20 cellular contexts compared by ENCODE assay signal in the genomic region with DNA sequence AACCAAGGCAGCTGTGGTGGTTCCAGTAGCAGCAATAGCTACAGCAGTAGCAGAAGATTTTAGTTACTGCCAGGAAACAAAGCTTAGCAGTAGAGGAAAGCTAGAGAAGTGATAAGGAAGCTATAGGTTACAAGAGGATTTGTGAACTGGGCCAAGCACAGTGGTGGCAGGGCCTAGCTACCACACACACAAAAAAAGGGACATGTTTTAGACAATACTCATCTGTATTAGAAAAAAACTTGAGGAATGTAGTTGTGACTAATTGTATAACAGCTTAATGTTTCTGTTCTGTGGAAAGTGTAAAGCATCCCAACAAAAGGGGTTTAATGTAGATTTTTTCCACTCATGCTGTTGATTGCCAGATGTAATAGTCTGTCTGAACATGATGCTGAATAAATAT. TPM values are rescaled to one million over a fixed set of nuclear protein-coding genes. Genes with fewer than 3 reads are reported as not detected.
DNase-seq lines count a peak whose midpoint lies in the region; FAIRE-seq and TF ChIP-seq lines count a peak whose summit lies in the region.
"Had no signal": no experiment of that assay in that cellular context is flagged by ENCODE, and none has a peak within 500 bp of the region (broad histone marks: within the 10 kb centered on the region; RNA-seq: fewer than 3 reads in every experiment).

No MANE protein-coding gene starts in this region.

- H4K20me1 ChIP-seq in astrocyte (ENCODE audit: insufficient read depth, low read length), result no peaks in the 10 kb centered on the region

- H3K27ac ChIP-seq in astrocyte (ENCODE audit: low read depth, low read length) (no peak overlapping the region), spleen (no peak overlapping the region)
- H3K27ac ChIP-seq: C4-2B had no signal

- H3K4me3 Mint-ChIP-seq in HFFc6 (no peak overlapping the region), astrocyte (ENCODE audit: unreplicated experiment) (no peak overlapping the region)
- H3K4me3 Mint-ChIP-seq in activated T-helper 2 cell treated with anti-CD3 and anti-CD28 coated beads, Interferon-gamma antibody, Interleukin-2, Interleukin-4, amounts not matched to agents 10 μg/mL and 5 μg/mL and 100 μg/mL, durations not matched to agents 14 hours and 24 hours and 36 hours (ENCODE audit: low read depth), result no peak overlapping the region
- H3K4me3 Mint-ChIP-seq: CD4-positive, alpha-beta memory T cell; H9; IgD-negative memory B cell had no signal

- no peak overlapping the region for H2AFZ ChIP-seq in astrocyte (ENCODE audit: low read depth, low read length)

- TF ChIP-seq POLR2A in spleen (IDR thresholded peaks at IDR 0.05), result no peak

- H3K4me1 ChIP-seq in astrocyte (ENCODE audit: insufficient read depth, low read length), result peaks cover 3% of the 10 kb centered on the region
- no peaks in the 10 kb centered on the region for H3K4me1 ChIP-seq in spleen
- H3K4me1 ChIP-seq: BE2C, Caco-2 had no signal

- H3K9me3 Mint-ChIP-seq in HFFc6 (no peaks in the 10 kb centered on the region), astrocyte (ENCODE audit: unreplicated experiment) (no peaks in the 10 kb centered on the region)
- H3K9me3 Mint-ChIP-seq in activated T-helper 2 cell treated with anti-CD3 and anti-CD28 coated beads, Interferon-gamma antibody, Interleukin-2, Interleukin-4, amounts not matched to agents 10 μg/mL and 5 μg/mL and 100 μg/mL, durations not matched to agents 14 hours and 24 hours and 36 hours, result peaks cover 2% of the 10 kb centered on the region

- H3K27ac Mint-ChIP-seq in HFFc6, result peak overlapping the region; percentile 62
- H3K27ac Mint-ChIP-seq in astrocyte (ENCODE audit: unreplicated experiment), result no peak overlapping the region
- H3K27ac Mint-ChIP-seq in activated T-helper 2 cell treated with anti-CD3 and anti-CD28 coated beads, Interferon-gamma antibody, Interleukin-2, Interleukin-4, amounts not matched to agents 10 μg/mL and 5 μg/mL and 100 μg/mL, durations not matched to agents 14 hours and 24 hours and 36 hours, result no peak overlapping the region
- H3K27ac Mint-ChIP-seq: H9, IgD-negative memory B cell had no signal

- no peak for TF ChIP-seq CTCF in HFFc6 (IDR thresholded peaks at IDR 0.05)
- TF ChIP-seq CTCF in astrocyte (IDR thresholded peaks at IDR 0.05; ENCODE audit: insufficient read depth, low read depth, low read length), result no peak
- TF ChIP-seq CTCF in spleen (IDR thresholded peaks at IDR 0.05 in 8 of 11, conservative IDR thresholded peaks at IDR 0.05 in 3 of 11), result no peak

- no peak overlapping the region for H3K4me2 ChIP-seq in astrocyte (ENCODE audit: low read length)

- H3K27me3 Mint-ChIP-seq in HFFc6 (ENCODE audit: insufficient read depth), result no peaks in the 10 kb centered on the region
- H3K27me3 Mint-ChIP-seq in astrocyte (ENCODE audit: low read depth, unreplicated experiment), result no peaks in the 10 kb centered on the region
- H3K27me3 Mint-ChIP-seq in activated T-helper 2 cell treated with anti-CD3 and anti-CD28 coated beads, Interferon-gamma antibody, Interleukin-2, Interleukin-4, amounts not matched to agents 10 μg/mL and 5 μg/mL and 100 μg/mL, durations not matched to agents 14 hours and 24 hours and 36 hours (ENCODE audit: low read depth), result peaks cover 5% of the 10 kb centered on the region
- H3K27me3 Mint-ChIP-seq: IgD-negative memory B cell had no signal

- no peak overlapping the region for H3K9ac ChIP-seq in astrocyte (ENCODE audit: low read length)

- DNase-seq in EH (ENCODE audit: low read depth) (peak; percentile 66), HFFc6 (peak; percentile 26), astrocyte (ENCODE audit: low read depth) (peak; percentile 25), myocyte (ENCODE audit: low read depth) (peak; percentile 18), spleen (no peak)
- DNase-seq in stimulated activated naive CD4-positive, alpha-beta T cell treated with Interleukin-2 at 50 U/mL for 16 hours (lab: John Stamatoyannopoulos, UW), result no peak
- DNase-seq in activated T-helper 2 cell treated with anti-CD3 and anti-CD28 coated beads, Interferon-gamma antibody, Interleukin-2, Interleukin-4, amounts not matched to agents 10 μg/mL and 5 μg/mL and 100 μg/mL, durations not matched to agents 14 hours and 24 hours and 36 hours (ENCODE audit: low spot score), result no peak
- no peak for DNase-seq in activated CD4-positive, alpha-beta T cell treated with anti-CD3 and anti-CD28 coated beads for 1 hour
- DNase-seq: ACHN; BE2C; Caco-2; CD4-positive, alpha-beta memory T cell; DND-41; GOT3; H9; KG1 had no signal

- intact Hi-C loops in spleen (cut with DNase I; ENCODE audit: low total_unique reads), result no loop called here
- intact Hi-C loops in activated T-helper 2 cell treated with anti-CD3 and anti-CD28 coated beads, Interferon-gamma antibody, Interleukin-2, Interleukin-4, amounts not matched to agents 10 μg/mL and 5 μg/mL and 100 μg/mL, durations not matched to agents 14 hours and 24 hours and 36 hours (cut with micrococcal nuclease), result no loop called here

- H3K9me3 ChIP-seq in astrocyte (ENCODE audit: insufficient read depth, low read depth, low read length), result no peaks in the 10 kb centered on the region
- H3K9me3 ChIP-seq in spleen, result peaks cover 0 to 20% (median 7%) of the 10 kb centered on the region in 8 donors
- H3K9me3 ChIP-seq: BE2C, Caco-2 had no signal

- H3K27me3 ChIP-seq in astrocyte (ENCODE audit: insufficient read depth, low read length) (no peaks in the 10 kb centered on the region), spleen (replicated peaks in 1 of 7) (no peaks in the 10 kb centered on the region)
- H3K27me3 ChIP-seq: BE2C had no signal

- H3K36me3 Mint-ChIP-seq in HFFc6 (ENCODE audit: low read depth) (peaks cover 2% of the 10 kb centered on the region; the same call in 1 of the 2 replicates), astrocyte (ENCODE audit: low read depth, unreplicated experiment) (no peaks in the 10 kb centered on the region)
- no peaks in the 10 kb centered on the region for H3K36me3 Mint-ChIP-seq in activated T-helper 2 cell treated with anti-CD3 and anti-CD28 coated beads, Interferon-gamma antibody, Interleukin-2, Interleukin-4, amounts not matched to agents 10 μg/mL and 5 μg/mL and 100 μg/mL, durations not matched to agents 14 hours and 24 hours and 36 hours (ENCODE audit: low read depth)
- H3K36me3 Mint-ChIP-seq: CD4-positive, alpha-beta memory T cell had no signal

- no peak overlapping the region for H3K4me3 ChIP-seq in astrocyte (ENCODE audit: insufficient read depth, low read depth, low read length)
- H3K4me3 ChIP-seq in spleen, result no peak overlapping the region
- H3K4me3 ChIP-seq: GM12878 had no signal

- FAIRE-seq in astrocyte (lab: Jason Lieb, UNC), result peak; percentile 52
- FAIRE-seq: GM12878, GM18507 had no signal

- H3K4me1 Mint-ChIP-seq in HFFc6 (ENCODE audit: low read depth) (peaks cover 25% of the 10 kb centered on the region), astrocyte (ENCODE audit: low read depth, unreplicated experiment) (peaks cover 5% of the 10 kb centered on the region)
- H3K4me1 Mint-ChIP-seq in activated T-helper 2 cell treated with anti-CD3 and anti-CD28 coated beads, Interferon-gamma antibody, Interleukin-2, Interleukin-4, amounts not matched to agents 10 μg/mL and 5 μg/mL and 100 μg/mL, durations not matched to agents 14 hours and 24 hours and 36 hours (ENCODE audit: low read depth), result no peaks in the 10 kb centered on the region
- H3K4me1 Mint-ChIP-seq: CD4-positive, alpha-beta memory T cell; H9; IgD-negative memory B cell had no signal

- H3K36me3 ChIP-seq in astrocyte (ENCODE audit: insufficient read depth, low read length) (no peaks in the 10 kb centered on the region), spleen (no peaks in the 10 kb centered on the region)
- H3K36me3 ChIP-seq: BE2C had no signal

- no peaks in the 10 kb centered on the region for H3K79me2 ChIP-seq in astrocyte (ENCODE audit: insufficient read depth, low read length)

RNA-seq across cellular contexts. Expression of gene PFN2, which starts 29.9 kb away (rescaled TPM):
- 100 to 1,000 TPM; 369 to 470 (median 454) TPM for total RNA-seq in HFFc6 (2021; fragmentation: NEBNext Ultra II Directional; extraction: Animal tissue kit (Norgen Biotek cat#: 25700))
- total RNA-seq in astrocyte, result 172 and 179 TPM in 2 replicates
- total RNA-seq in myocyte, result 260 and 354 TPM in 2 replicates
- polyA plus RNA-seq in myocyte (2012), result 262 TPM
- 10 to 100 TPM; 11.8 to 21.9 (median 19.2) TPM for total RNA-seq in spleen
- polyA plus RNA-seq in spleen, result 10 to 100 TPM; 11.4 to 18.0 (median 17.6) TPM
- 0.78 and 0.85 TPM in 2 replicates for total RNA-seq in activated T-helper 2 cell treated with anti-CD3 and anti-CD28 coated beads, Interferon-gamma antibody, Interleukin-2, Interleukin-4, amounts not matched to agents 10 μg/mL and 5 μg/mL and 100 μg/mL, durations not matched to agents 14 hours and 24 hours and 36 hours

Comparison
In these comparisons a context has a peak if more than half of its experiments do, and no peak if none do; other contexts are left out.
1. DNase-seq: peak in EH (single experiment), HFFc6 (single experiment), astrocyte (single experiment) and myocyte (single experiment); none in stimulated activated naive CD4-positive, alpha-beta T cell treated with Interleukin-2 at 50 U/mL for 16 hours (single experiment), spleen (single experiment), activated T-helper 2 cell treated with anti-CD3 and anti-CD28 coated beads, Interferon-gamma antibody, Interleukin-2, Interleukin-4, amounts not matched to agents 10 μg/mL and 5 μg/mL and 100 μg/mL, durations not matched to agents 14 hours and 24 hours and 36 hours (single experiment) and activated CD4-positive, alpha-beta T cell treated with anti-CD3 and anti-CD28 coated beads for 1 hour (single experiment).